ENCODE assay signal across 12 cellular contexts in the genomic region with DNA sequence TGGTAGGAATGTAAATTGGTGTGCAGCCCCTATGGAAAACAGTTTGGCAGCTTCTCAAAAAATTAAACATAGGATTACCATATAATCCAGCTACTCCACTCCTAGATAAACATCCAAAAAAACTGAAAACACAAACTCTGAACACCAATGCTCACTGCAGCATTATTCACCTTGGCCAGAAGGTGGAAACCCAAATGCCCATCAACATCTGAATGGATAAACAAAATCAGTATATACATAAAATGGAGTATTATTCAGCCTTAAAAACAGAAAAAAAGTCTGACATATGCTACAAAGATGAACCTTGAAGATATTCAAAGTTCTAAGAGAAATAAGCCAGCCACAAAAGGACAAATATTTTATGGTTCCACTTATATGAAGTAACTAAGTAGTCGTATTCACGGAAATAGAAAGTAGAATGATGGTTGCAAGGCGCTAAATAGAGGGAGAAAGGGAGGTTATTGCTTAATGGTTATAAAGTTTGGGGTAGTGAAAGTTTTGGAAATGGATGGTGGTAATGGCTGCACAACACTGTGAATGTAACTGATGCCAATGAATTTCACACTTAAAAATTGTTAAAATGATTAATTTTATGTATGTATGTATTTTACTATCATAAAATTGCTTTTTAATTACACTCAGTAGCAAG. TPM values are rescaled to one million over a fixed set of nuclear protein-coding genes. Genes with fewer than 3 reads are reported as not detected.
DNase-seq lines count a peak whose midpoint lies in the region; ATAC-seq and TF ChIP-seq lines count a peak whose summit lies in the region.
"Had no signal": no experiment of that assay in that cellular context is flagged by ENCODE, and none has a peak within 500 bp of the region (broad histone marks: within the 10 kb centered on the region; RNA-seq: fewer than 3 reads in every experiment).

No MANE protein-coding gene starts in this region.

- no peak overlapping the region for H3K4me3 ChIP-seq in LNCaP clone FGC (ENCODE audit: low read depth, low read length)
- H3K4me3 ChIP-seq: lung had no signal

- POLR2A ChIA-PET in activated CD8-positive, alpha-beta T cell treated with anti-CD3 and anti-CD28 coated beads, Interleukin-2, amount 10 ng/mL, durations not matched to agents 7 days and 5 days (lab: Charles Lee) = interaction anchor here (1.0 to 4.3 kb wide), 2 partner anchors 13 to 32 kb away, joined by 3 to 19 read pairs; a partner anchor contains a TSS

- no peaks in the 10 kb centered on the region for H3K27me3 Mint-ChIP-seq in activated T-cell treated with anti-CD3 and anti-CD28 coated beads, Interleukin-2, amount 50 U/mL, for 24 hours
- peaks cover 4% of the 10 kb centered on the region for H3K27me3 Mint-ChIP-seq in activated CD8-positive, alpha-beta T cell treated with anti-CD3 and anti-CD28 coated beads, Interleukin-2, amount 10 ng/mL, durations not matched to agents 7 days and 5 days (ENCODE audit: low read depth)
- H3K27me3 Mint-ChIP-seq in osteocyte (ENCODE audit: unreplicated experiment) = no peaks in the 10 kb centered on the region

- H3K27ac Mint-ChIP-seq in activated T-cell treated with anti-CD3 and anti-CD28 coated beads, Interleukin-2, amount 50 U/mL, for 24 hours = peak overlapping the region; percentile 56
- peak overlapping the region; percentile 61 for H3K27ac Mint-ChIP-seq in activated CD8-positive, alpha-beta T cell treated with anti-CD3 and anti-CD28 coated beads, Interleukin-2, amount 10 ng/mL, durations not matched to agents 7 days and 5 days
- no peak overlapping the region for H3K27ac Mint-ChIP-seq in osteocyte (ENCODE audit: unreplicated experiment)

- TF ChIP-seq CTCF in LNCaP clone FGC (IDR thresholded peaks at IDR 0.05; ENCODE audit: control insufficient read depth, extremely low read depth, insufficient read depth) (peak; percentile 13; the same call in 1 of the 2 replicates), osteocyte (IDR thresholded peaks at IDR 0.05) (peak; percentile 16)

- CTCF ChIA-PET in activated CD8-positive, alpha-beta T cell treated with anti-CD3 and anti-CD28 coated beads, Interleukin-2, amount 10 ng/mL, durations not matched to agents 7 days and 5 days (lab: Charles Lee) = interaction anchor here (1.1 to 2.8 kb wide), 5 partner anchors 11 to 69 kb away, joined by 3 to 19 read pairs (median 6); a partner anchor contains a TSS

- no peak overlapping the region for H3K4me3 Mint-ChIP-seq in activated T-cell treated with anti-CD3 and anti-CD28 coated beads, Interleukin-2, amount 50 U/mL, for 24 hours
- no peak overlapping the region for H3K4me3 Mint-ChIP-seq in activated CD8-positive, alpha-beta T cell treated with anti-CD3 and anti-CD28 coated beads, Interleukin-2, amount 10 ng/mL, durations not matched to agents 7 days and 5 days
- no peak overlapping the region for H3K4me3 Mint-ChIP-seq in osteocyte (ENCODE audit: unreplicated experiment)

- no peak for ATAC-seq in activated CD8-positive, alpha-beta T cell treated with anti-CD3 and anti-CD28 coated beads, Interleukin-2, amount 10 ng/mL, durations not matched to agents 7 days and 5 days

- no peaks in the 10 kb centered on the region for H3K9me3 Mint-ChIP-seq in activated T-cell treated with anti-CD3 and anti-CD28 coated beads, Interleukin-2, amount 50 U/mL, for 24 hours
- H3K9me3 Mint-ChIP-seq in activated CD8-positive, alpha-beta T cell treated with anti-CD3 and anti-CD28 coated beads, Interleukin-2, amount 10 ng/mL, durations not matched to agents 7 days and 5 days (ENCODE audit: insufficient read depth) = no peaks in the 10 kb centered on the region
- H3K9me3 Mint-ChIP-seq in osteocyte (ENCODE audit: unreplicated experiment) = no peaks in the 10 kb centered on the region

- H3K36me3 Mint-ChIP-seq in activated T-cell treated with anti-CD3 and anti-CD28 coated beads, Interleukin-2, amount 50 U/mL, for 24 hours (ENCODE audit: low read depth) = peaks cover 62% of the 10 kb centered on the region
- H3K36me3 Mint-ChIP-seq in activated CD8-positive, alpha-beta T cell treated with anti-CD3 and anti-CD28 coated beads, Interleukin-2, amount 10 ng/mL, durations not matched to agents 7 days and 5 days (ENCODE audit: low read depth) = peaks cover 37% of the 10 kb centered on the region
- peaks cover 10% of the 10 kb centered on the region for H3K36me3 Mint-ChIP-seq in osteocyte (ENCODE audit: unreplicated experiment)

- DNase-seq in activated T-cell treated with anti-CD3 and anti-CD28 coated beads, Interleukin-2, amount 50 U/mL, for 24 hours = no peak
- DNase-seq in activated T-cell treated with anti-CD3 and anti-CD28 coated beads for 4 hours (no peak), LNCaP clone FGC (ENCODE audit: low read depth) (no peak), osteocyte (ENCODE audit: extremely low spot score, unreplicated experiment) (no peak), islet precursor cell (no peak), dedifferentiated amniotic fluid mesenchymal stem cell (ENCODE audit: extremely low spot score) (no peak)
- DNase-seq in activated CD8-positive, alpha-beta T cell treated with anti-CD3 and anti-CD28 coated beads, Interleukin-2, amount 10 ng/mL, durations not matched to agents 7 days and 5 days = no peak
- no peak for DNase-seq in activated CD4-positive, alpha-beta T cell treated with anti-CD3 and anti-CD28 coated beads for 48 hours
- DNase-seq: EL, NCI-H226, T-helper 9 cell had no signal

- H3K4me1 Mint-ChIP-seq in activated T-cell treated with anti-CD3 and anti-CD28 coated beads, Interleukin-2, amount 50 U/mL, for 24 hours (ENCODE audit: low read depth) = peaks cover 35% of the 10 kb centered on the region
- peaks cover 26% of the 10 kb centered on the region for H3K4me1 Mint-ChIP-seq in activated CD8-positive, alpha-beta T cell treated with anti-CD3 and anti-CD28 coated beads, Interleukin-2, amount 10 ng/mL, durations not matched to agents 7 days and 5 days (ENCODE audit: low read depth)
- H3K4me1 Mint-ChIP-seq in osteocyte (ENCODE audit: unreplicated experiment) = peaks cover 28% of the 10 kb centered on the region

RNA-seq across cellular contexts. Expression of a gene that starts 4.0 kb away (rescaled TPM):
- total RNA-seq in activated CD8-positive, alpha-beta T cell treated with anti-CD3 and anti-CD28 coated beads, Interleukin-2, amount 10 ng/mL, durations not matched to agents 7 days and 5 days = 10 to 100 TPM; 49.0 to 50.5 TPM
- total RNA-seq in osteocyte = 50.6 and 50.8 TPM in 2 replicates

RNA-seq across cellular contexts. Expression of a gene that starts 18.4 kb away (rescaled TPM):
- 10 to 100 TPM; 17.4 to 18.3 TPM for total RNA-seq in activated CD8-positive, alpha-beta T cell treated with anti-CD3 and anti-CD28 coated beads, Interleukin-2, amount 10 ng/mL, durations not matched to agents 7 days and 5 days
- 32.3 and 33.1 TPM in 2 replicates for total RNA-seq in osteocyte

RNA-seq across cellular contexts. Expression of a gene that starts 18.5 kb away (rescaled TPM):
- 10 to 100 TPM; 22.9 to 25.3 TPM for total RNA-seq in activated CD8-positive, alpha-beta T cell treated with anti-CD3 and anti-CD28 coated beads, Interleukin-2, amount 10 ng/mL, durations not matched to agents 7 days and 5 days
- 37.0 and 37.4 TPM in 2 replicates for total RNA-seq in osteocyte

RNA-seq across cellular contexts. Expression of a gene that starts 31.0 kb away (rescaled TPM):
- 1 to 10 TPM; 2.1 to 2.6 TPM for total RNA-seq in activated CD8-positive, alpha-beta T cell treated with anti-CD3 and anti-CD28 coated beads, Interleukin-2, amount 10 ng/mL, durations not matched to agents 7 days and 5 days
- 1.4 and 3.0 TPM in 2 replicates for total RNA-seq in osteocyte

RNA-seq across cellular contexts. Expression of a gene that starts 31.1 kb away (rescaled TPM):
- 10 to 100 TPM; 28.7 to 33.0 TPM for total RNA-seq in activated CD8-positive, alpha-beta T cell treated with anti-CD3 and anti-CD28 coated beads, Interleukin-2, amount 10 ng/mL, durations not matched to agents 7 days and 5 days
- total RNA-seq in osteocyte = 34.6 and 39.9 TPM in 2 replicates
